In the genomic region with DNA sequence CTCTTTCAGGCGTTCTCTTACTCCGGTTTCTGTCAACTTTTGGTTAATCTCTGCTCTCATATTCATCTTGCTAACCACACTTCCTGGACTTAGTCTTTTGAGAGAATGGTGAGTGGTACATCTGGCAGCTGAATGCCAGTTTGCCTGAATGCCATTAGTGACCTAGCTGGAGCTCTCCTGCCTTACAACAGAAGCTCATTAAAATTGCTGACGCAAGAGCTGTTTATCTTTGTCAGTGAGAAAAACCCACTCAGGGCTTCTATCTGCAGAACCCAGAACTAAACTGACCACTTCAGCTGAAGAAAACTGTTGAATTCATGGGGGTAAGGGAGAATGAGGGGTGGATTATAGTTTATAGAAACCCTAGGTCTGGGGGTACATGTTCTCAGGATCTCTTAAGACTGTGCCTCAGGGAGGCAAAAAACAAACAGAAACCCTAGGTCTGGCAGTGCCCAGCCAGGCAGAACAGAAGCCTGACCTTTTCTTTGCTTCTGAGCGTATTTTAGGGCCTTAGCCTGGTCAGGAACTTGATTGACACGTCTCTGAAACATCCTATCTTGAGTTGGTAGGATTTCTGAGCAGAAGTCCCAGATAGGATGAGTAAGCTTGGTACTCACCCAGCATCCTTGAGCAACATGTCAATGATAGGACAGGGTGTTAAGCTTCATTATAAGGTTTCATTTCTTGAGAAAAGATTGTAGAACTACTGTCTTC, we compare ENCODE assay signal across 1 cellular context.
TF ChIP-seq lines count a peak whose summit lies in the region.

No MANE protein-coding gene starts in this region.

TF ChIP-seq in GM23338, 12 proteins besides CTCF, POLR2A, EP300 and RAD21 (continued from another document):
- TF ChIP-seq, protein P1, sequence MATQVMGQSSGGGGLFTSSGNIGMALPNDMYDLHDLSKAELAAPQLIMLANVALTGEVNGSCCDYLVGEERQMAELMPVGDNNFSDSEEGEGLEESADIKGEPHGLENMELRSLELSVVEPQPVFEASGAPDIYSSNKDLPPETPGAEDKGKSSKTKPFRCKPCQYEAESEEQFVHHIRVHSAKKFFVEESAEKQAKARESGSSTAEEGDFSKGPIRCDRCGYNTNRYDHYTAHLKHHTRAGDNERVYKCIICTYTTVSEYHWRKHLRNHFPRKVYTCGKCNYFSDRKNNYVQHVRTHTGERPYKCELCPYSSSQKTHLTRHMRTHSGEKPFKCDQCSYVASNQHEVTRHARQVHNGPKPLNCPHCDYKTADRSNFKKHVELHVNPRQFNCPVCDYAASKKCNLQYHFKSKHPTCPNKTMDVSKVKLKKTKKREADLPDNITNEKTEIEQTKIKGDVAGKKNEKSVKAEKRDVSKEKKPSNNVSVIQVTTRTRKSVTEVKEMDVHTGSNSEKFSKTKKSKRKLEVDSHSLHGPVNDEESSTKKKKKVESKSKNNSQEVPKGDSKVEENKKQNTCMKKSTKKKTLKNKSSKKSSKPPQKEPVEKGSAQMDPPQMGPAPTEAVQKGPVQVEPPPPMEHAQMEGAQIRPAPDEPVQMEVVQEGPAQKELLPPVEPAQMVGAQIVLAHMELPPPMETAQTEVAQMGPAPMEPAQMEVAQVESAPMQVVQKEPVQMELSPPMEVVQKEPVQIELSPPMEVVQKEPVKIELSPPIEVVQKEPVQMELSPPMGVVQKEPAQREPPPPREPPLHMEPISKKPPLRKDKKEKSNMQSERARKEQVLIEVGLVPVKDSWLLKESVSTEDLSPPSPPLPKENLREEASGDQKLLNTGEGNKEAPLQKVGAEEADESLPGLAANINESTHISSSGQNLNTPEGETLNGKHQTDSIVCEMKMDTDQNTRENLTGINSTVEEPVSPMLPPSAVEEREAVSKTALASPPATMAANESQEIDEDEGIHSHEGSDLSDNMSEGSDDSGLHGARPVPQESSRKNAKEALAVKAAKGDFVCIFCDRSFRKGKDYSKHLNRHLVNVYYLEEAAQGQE (IDR thresholded peaks at IDR 0.05; ENCODE audit: unreplicated experiment), result no peak
- no peak for TF ChIP-seq STAT1 (IDR thresholded peaks at IDR 0.05; ENCODE audit: unreplicated experiment)
